In genomic region chr14:54396493-54397335, GRCh38 we compare ENCODE assay signal across 1 cellular context.
TF ChIP-seq lines count a peak whose summit lies in the region.

Gene CDKN3, plus strand, starts transcription at chr14:54397007. Its CDS starts 62 bp downstream, at chr14:54397069.

TF ChIP-seq in H1, 55 proteins besides CTCF, POLR2A, EP300 and RAD21:
- TF ChIP-seq JUN (IDR thresholded peaks at IDR 0.05; ENCODE audit: low read depth, low read length): no peak
- peak; percentile 52 for TF ChIP-seq TAF7 (optimal IDR thresholded peaks at IDR 0.05; ENCODE audit: borderline replicate concordance, low read depth, low read length)
- no peak for TF ChIP-seq BACH1 (IDR thresholded peaks at IDR 0.05; ENCODE audit: low read length)
- TF ChIP-seq ATF2 (IDR thresholded peaks at IDR 0.05; ENCODE audit: low read length): no peak
- TF ChIP-seq EZH2 (IDR thresholded peaks at IDR 0.05; ENCODE audit: low read depth, low read length, severe bottlenecking): no peak
- TF ChIP-seq KDM4A (IDR thresholded peaks at IDR 0.05; ENCODE audit: low read depth, low read length, severe bottlenecking): peak; percentile 87
- peak; percentile 84 for TF ChIP-seq TAF1 (IDR thresholded peaks at IDR 0.05; ENCODE audit: low read depth, low read length)
- no peak for TF ChIP-seq CEBPB (IDR thresholded peaks at IDR 0.05; ENCODE audit: low read depth, low read length)
- TF ChIP-seq NANOG (IDR thresholded peaks at IDR 0.05; ENCODE audit: insufficient read depth, low read depth, low read length, poor library complexity, severe bottlenecking): peak; percentile 32
- no peak for TF ChIP-seq GABPA (IDR thresholded peaks at IDR 0.05; ENCODE audit: borderline replicate concordance, insufficient read depth, low read length)
- TF ChIP-seq BRCA1 (IDR thresholded peaks at IDR 0.05; ENCODE audit: low read depth, low read length): no peak
- TF ChIP-seq SAP30 (IDR thresholded peaks at IDR 0.05; ENCODE audit: insufficient read depth, insufficient replicate concordance, low read length): no peak
- TF ChIP-seq SP1 (IDR thresholded peaks at IDR 0.05; ENCODE audit: low read depth, low read length): peak; percentile 95
- no peak for TF ChIP-seq EGR1 (IDR thresholded peaks at IDR 0.05; ENCODE audit: borderline replicate concordance, low read depth, low read length)
- TF ChIP-seq MAX (IDR thresholded peaks at IDR 0.05): peak; percentile 68
- peak; percentile 26; the same call in 1 of the 2 replicates for TF ChIP-seq SP2 (IDR thresholded peaks at IDR 0.05; ENCODE audit: low read length)
- no peak for TF ChIP-seq MAFK (IDR thresholded peaks at IDR 0.05; ENCODE audit: low read depth, low read length)
- peak; percentile 78 for TF ChIP-seq CHD2 (IDR thresholded peaks at IDR 0.05; ENCODE audit: low read length)
- TF ChIP-seq POLR2AphosphoS5 (IDR thresholded peaks at IDR 0.05; ENCODE audit: low read depth, low read length): peak; percentile 79; the same call in 1 of the 2 replicates
- peak; percentile 61; the same call in 1 of the 2 replicates for TF ChIP-seq CREB1 (IDR thresholded peaks at IDR 0.05)
- peak; percentile 79 for TF ChIP-seq ASH2L (IDR thresholded peaks at IDR 0.05; ENCODE audit: low read length)
- no peak for TF ChIP-seq SIRT6 (IDR thresholded peaks at IDR 0.05; ENCODE audit: low read length)
- no peak for TF ChIP-seq CTBP2 (IDR thresholded peaks at IDR 0.05; ENCODE audit: borderline replicate concordance, insufficient read depth, insufficient read length, low read length)
- TF ChIP-seq PHF8 (conservative IDR thresholded peaks at IDR 0.05; ENCODE audit: low read depth, low read length): peak; percentile 89
- no peak for TF ChIP-seq SIX5 (IDR thresholded peaks at IDR 0.05; ENCODE audit: low read depth, low read length)
- peak; percentile 69 for TF ChIP-seq TBP (IDR thresholded peaks at IDR 0.05; ENCODE audit: low read depth, low read length)
- no peak for TF ChIP-seq YY1 (IDR thresholded peaks at IDR 0.05; ENCODE audit: low read depth, low read length)
- TF ChIP-seq RBBP5 (IDR thresholded peaks at IDR 0.05; ENCODE audit: borderline replicate concordance, low read depth, low read length): peak; percentile 31; the same call in 1 of the 2 replicates
- 0 out of 2 replicates have a peak, but pooled peaks have one; percentile 73 for TF ChIP-seq SP4 (IDR thresholded peaks at IDR 0.05; ENCODE audit: low read length)
- peak; percentile 79 for TF ChIP-seq E2F6 (IDR thresholded peaks at IDR 0.05)
- no peak for TF ChIP-seq GTF2F1 (IDR thresholded peaks at IDR 0.05; ENCODE audit: borderline replicate concordance, low read depth, low read length)
- no peak for TF ChIP-seq NRF1 (IDR thresholded peaks at IDR 0.05; ENCODE audit: low read depth, low read length)
- TF ChIP-seq CBX5 (IDR thresholded peaks at IDR 0.05; ENCODE audit: low read depth, low read length): no peak
- no peak for TF ChIP-seq ZNF274 (IDR thresholded peaks at IDR 0.05; ENCODE audit: borderline replicate concordance, extremely low read depth, low read length)
TF ChIP-seq in H1: peak in this region for 16.
